17 cellular contexts compared by ENCODE assay signal in genomic region chr6:136360783-136361182, GRCh38.
DNase-seq lines count a peak whose midpoint lies in the region; ATAC-seq and TF ChIP-seq lines count a peak whose summit lies in the region.
"Had no signal": no experiment of that assay in that cellular context is flagged by ENCODE, and none has a peak within 500 bp of the region (broad histone marks: within the 10 kb centered on the region; RNA-seq: fewer than 3 reads in every experiment).

No MANE protein-coding gene starts in this region.

- no peaks in the 10 kb centered on the region for H3K9me3 Mint-ChIP-seq in GM23338
- no peaks in the 10 kb centered on the region for H3K9me3 Mint-ChIP-seq in WTC11
- H3K9me3 Mint-ChIP-seq in dendritic cell treated with granulocyte-macrophage colony-stimulating factor and Interleukin-4, amounts not matched to agents 40 ng/mL and 50 ng/mL, for 4 days, result no peaks in the 10 kb centered on the region
- no peaks in the 10 kb centered on the region for H3K9me3 Mint-ChIP-seq in stimulated activated memory B cell treated with anti-CD40 and anti-IgM and Interleukin-4, amounts not matched to agents 10 μg/mL and 1 μg/mL and 100 μg/mL, for 72 hours
- H3K9me3 Mint-ChIP-seq: CD8-positive, alpha-beta T cell had no signal

- H3K27ac ChIP-seq in GM23338 (ENCODE audit: low read depth), result peak overlapping the region; percentile 39; the same call in 1 of the 2 replicates
- H3K27ac ChIP-seq in upper lobe of right lung, result no peak overlapping the region
- H3K27ac ChIP-seq: BLaER1 treated with 17β-estradiol and CSF1 and Interleukin-3, amounts not matched to agents 10 nM and 100 nM had no signal

- H3F3A ChIP-seq in GM23338 (replicated peaks; ENCODE audit: low read depth), result 0 out of 2 replicates have a peak, but pooled peaks cover 6% of the 10 kb centered on the region

- 0 out of 2 replicates have a peak, but pooled peaks cover 3% of the 10 kb centered on the region for H4K20me1 ChIP-seq in GM23338 (replicated peaks; ENCODE audit: insufficient read depth)
- H4K20me1 ChIP-seq: BLaER1 treated with 17β-estradiol and CSF1 and Interleukin-3, amounts not matched to agents 10 nM and 100 nM had no signal

- no peak overlapping the region for H3K4me3 ChIP-seq in GM23338
- no peak overlapping the region for H3K4me3 ChIP-seq in upper lobe of right lung
- H3K4me3 ChIP-seq: BLaER1 treated with 17β-estradiol and CSF1 and Interleukin-3, amounts not matched to agents 10 nM and 100 nM; GM12878; HAP-1 had no signal

- CTCF ChIA-PET in WTC11 (lab: Charles Lee), result no interaction called here

- intact Hi-C loops in dendritic cell treated with granulocyte-macrophage colony-stimulating factor and Interleukin-4, amounts not matched to agents 40 ng/mL and 50 ng/mL, for 4 days (cut with micrococcal nuclease), result loop anchor here (10.0 kb wide), 1 partner anchor 184 kb away; no protein-coding TSS in a partner anchor
- intact Hi-C loops in upper lobe of right lung (cut with DNase I), result no loop called here

- POLR2A ChIA-PET in WTC11 (lab: Charles Lee), result no interaction called here

- peak; percentile 62 for ATAC-seq in GM23338
- ATAC-seq in WTC11, result peak; percentile 26; the same call in 1 of the 2 replicates
- ATAC-seq in upper lobe of right lung, result peak; percentile 13
- no peak for ATAC-seq in HG02840 (IDR thresholded peaks at IDR 0.05; ENCODE audit: low FRiP score, unreplicated experiment)
- ATAC-seq in stimulated activated memory B cell treated with anti-CD40 and anti-IgM and Interleukin-4, amounts not matched to agents 10 μg/mL and 1 μg/mL and 100 μg/mL, for 72 hours, result no peak
- ATAC-seq: CD8-positive, alpha-beta T cell; GM12878 had no signal

- no peaks in the 10 kb centered on the region for H3K4me1 ChIP-seq in GM23338 (ENCODE audit: insufficient read depth)
- H3K4me1 ChIP-seq in upper lobe of right lung, result no peaks in the 10 kb centered on the region
- H3K4me1 ChIP-seq: HAP-1 had no signal

- no peak overlapping the region for H3K4me3 Mint-ChIP-seq in GM23338
- H3K4me3 Mint-ChIP-seq in WTC11, result no peak overlapping the region
- H3K4me3 Mint-ChIP-seq in dendritic cell treated with granulocyte-macrophage colony-stimulating factor and Interleukin-4, amounts not matched to agents 40 ng/mL and 50 ng/mL, for 4 days, result no peak overlapping the region
- no peak overlapping the region for H3K4me3 Mint-ChIP-seq in stimulated activated memory B cell treated with anti-CD40 and anti-IgM and Interleukin-4, amounts not matched to agents 10 μg/mL and 1 μg/mL and 100 μg/mL, for 72 hours
- H3K4me3 Mint-ChIP-seq: B cell; CD8-positive, alpha-beta T cell had no signal

- no peak for TF ChIP-seq CTCF in GM23338 (conservative IDR thresholded peaks at IDR 0.05; ENCODE audit: low read depth in 2 of 2)
- no peak for TF ChIP-seq CTCF in WTC11 (IDR thresholded peaks at IDR 0.05)
- TF ChIP-seq CTCF in upper lobe of right lung (IDR thresholded peaks at IDR 0.05), result no peak

- H3K9me3 ChIP-seq in upper lobe of right lung, result no peaks in the 10 kb centered on the region
- H3K9me3 ChIP-seq: HAP-1 had no signal

- H3K36me3 Mint-ChIP-seq in GM23338 (ENCODE audit: low read depth) (peaks cover 55% of the 10 kb centered on the region), WTC11 (peaks cover 48% of the 10 kb centered on the region)
- H3K36me3 Mint-ChIP-seq in dendritic cell treated with granulocyte-macrophage colony-stimulating factor and Interleukin-4, amounts not matched to agents 40 ng/mL and 50 ng/mL, for 4 days (ENCODE audit: low read depth), result peaks cover 33% of the 10 kb centered on the region
- H3K36me3 Mint-ChIP-seq in stimulated activated memory B cell treated with anti-CD40 and anti-IgM and Interleukin-4, amounts not matched to agents 10 μg/mL and 1 μg/mL and 100 μg/mL, for 72 hours, result peaks cover 16% of the 10 kb centered on the region
- H3K36me3 Mint-ChIP-seq: CD8-positive, alpha-beta T cell had no signal

- peaks cover 14% of the 10 kb centered on the region for H3K36me3 ChIP-seq in GM23338 (ENCODE audit: insufficient read depth)
- peaks cover 37% of the 10 kb centered on the region for H3K36me3 ChIP-seq in upper lobe of right lung

- H3K27me3 Mint-ChIP-seq in GM23338 (ENCODE audit: insufficient read depth, low read depth, poor library complexity) (peaks cover 4% of the 10 kb centered on the region), WTC11 (ENCODE audit: low read depth) (no peaks in the 10 kb centered on the region)
- H3K27me3 Mint-ChIP-seq in dendritic cell treated with granulocyte-macrophage colony-stimulating factor and Interleukin-4, amounts not matched to agents 40 ng/mL and 50 ng/mL, for 4 days, result no peaks in the 10 kb centered on the region
- H3K27me3 Mint-ChIP-seq in stimulated activated memory B cell treated with anti-CD40 and anti-IgM and Interleukin-4, amounts not matched to agents 10 μg/mL and 1 μg/mL and 100 μg/mL, for 72 hours, result no peaks in the 10 kb centered on the region
- H3K27me3 Mint-ChIP-seq: B cell had no signal

- H3K27me3 ChIP-seq in GM23338 (ENCODE audit: insufficient read depth), result no peaks in the 10 kb centered on the region
- H3K27me3 ChIP-seq in upper lobe of right lung, result no peaks in the 10 kb centered on the region
- H3K27me3 ChIP-seq: BLaER1 treated with 17β-estradiol and CSF1 and Interleukin-3, amounts not matched to agents 10 nM and 100 nM had no signal

- no peaks in the 10 kb centered on the region for H3K9me2 ChIP-seq in GM23338 (ENCODE audit: insufficient read depth)

- DNase-seq in GM23338 (ENCODE audit: low spot score), result no peak
- DNase-seq in WTC11 (ENCODE audit: low spot score), result no peak
- DNase-seq in upper lobe of right lung, result no peak
- no peak for DNase-seq in T-helper 2 cell
- DNase-seq: Calu3; CD8-positive, alpha-beta T cell; DMS79 treated with DMSO at 0.1 percent for 48 hours; GOT3; IMR-90; KBM-7 had no signal

- no peak overlapping the region for H3K27ac Mint-ChIP-seq in GM23338
- peak overlapping the region; percentile 57; the same call in 1 of the 2 replicates for H3K27ac Mint-ChIP-seq in WTC11
- peak overlapping the region; percentile 56 for H3K27ac Mint-ChIP-seq in dendritic cell treated with granulocyte-macrophage colony-stimulating factor and Interleukin-4, amounts not matched to agents 40 ng/mL and 50 ng/mL, for 4 days
- H3K27ac Mint-ChIP-seq in stimulated activated memory B cell treated with anti-CD40 and anti-IgM and Interleukin-4, amounts not matched to agents 10 μg/mL and 1 μg/mL and 100 μg/mL, for 72 hours, result no peak overlapping the region
- H3K27ac Mint-ChIP-seq: B cell; CD8-positive, alpha-beta T cell had no signal

- H3K4me2 ChIP-seq in GM23338, result no peak overlapping the region
- H3K4me2 ChIP-seq: BLaER1 treated with 17β-estradiol and CSF1 and Interleukin-3, amounts not matched to agents 10 nM and 100 nM had no signal

- no peaks in the 10 kb centered on the region; the same call in 2 of the 3 replicates for H3K4me1 Mint-ChIP-seq in GM23338
- no peaks in the 10 kb centered on the region for H3K4me1 Mint-ChIP-seq in WTC11
- peaks cover 31% of the 10 kb centered on the region for H3K4me1 Mint-ChIP-seq in dendritic cell treated with granulocyte-macrophage colony-stimulating factor and Interleukin-4, amounts not matched to agents 40 ng/mL and 50 ng/mL, for 4 days (ENCODE audit: low read depth)
- peaks cover 10% of the 10 kb centered on the region for H3K4me1 Mint-ChIP-seq in stimulated activated memory B cell treated with anti-CD40 and anti-IgM and Interleukin-4, amounts not matched to agents 10 μg/mL and 1 μg/mL and 100 μg/mL, for 72 hours

- no peak overlapping the region for H2AFZ ChIP-seq in GM23338

- no peaks in the 10 kb centered on the region for H3K79me2 ChIP-seq in GM23338 (replicated peaks; ENCODE audit: insufficient read depth)

TF ChIP-seq in WTC11, 78 proteins besides CTCF, POLR2A, EP300 and RAD21:
- TF ChIP-seq CDX4 (CRISPR knock-in tag; IDR thresholded peaks at IDR 0.05; ENCODE audit: borderline replicate concordance) (no peak), SP1 (CRISPR knock-in tag; conservative IDR thresholded peaks at IDR 0.05) (no peak), ZNF219 (CRISPR knock-in tag; IDR thresholded peaks at IDR 0.05; ENCODE audit: borderline replicate concordance) (no peak)

Comparison
In these comparisons a context has a peak if more than half of its experiments do, and no peak if none do; other contexts are left out.
1. ATAC-seq: peak in GM23338 (single experiment), WTC11 (single experiment) and upper lobe of right lung (single experiment); none in HG02840 (single experiment) and stimulated activated memory B cell treated with anti-CD40 and anti-IgM and Interleukin-4, amounts not matched to agents 10 μg/mL and 1 μg/mL and 100 μg/mL, for 72 hours (single experiment).
2. H3K27ac Mint-ChIP-seq: peak in WTC11 (single experiment) and dendritic cell treated with granulocyte-macrophage colony-stimulating factor and Interleukin-4, amounts not matched to agents 40 ng/mL and 50 ng/mL, for 4 days (single experiment); none in GM23338 (single experiment) and stimulated activated memory B cell treated with anti-CD40 and anti-IgM and Interleukin-4, amounts not matched to agents 10 μg/mL and 1 μg/mL and 100 μg/mL, for 72 hours (single experiment).